In the genomic region with DNA sequence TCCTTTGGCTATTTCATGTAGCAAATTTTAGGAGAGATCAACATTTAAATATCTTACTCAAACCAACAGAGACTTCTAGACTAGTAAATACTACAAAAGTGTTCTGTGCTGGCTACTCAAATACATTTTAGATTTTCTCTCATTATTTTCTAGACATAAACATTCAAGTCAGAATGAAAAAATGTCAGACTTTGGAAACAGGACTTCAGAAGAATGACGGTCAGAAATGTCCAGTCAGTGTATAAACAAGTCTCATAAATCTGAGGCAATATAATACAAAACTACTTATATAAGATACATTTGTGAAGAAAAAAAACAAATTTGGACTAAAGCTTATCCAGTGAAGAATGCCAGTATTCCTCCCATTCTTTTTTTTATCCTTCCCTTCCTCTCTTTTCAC, we compare ENCODE assay signal across 2 cellular contexts.
TF ChIP-seq lines count a peak whose summit lies in the region.

No MANE protein-coding gene starts in this region.

TF ChIP-seq in SK-N-SH, 30 proteins besides CTCF, POLR2A, EP300 and RAD21 (continued from another document):
- TF ChIP-seq, protein P1, sequence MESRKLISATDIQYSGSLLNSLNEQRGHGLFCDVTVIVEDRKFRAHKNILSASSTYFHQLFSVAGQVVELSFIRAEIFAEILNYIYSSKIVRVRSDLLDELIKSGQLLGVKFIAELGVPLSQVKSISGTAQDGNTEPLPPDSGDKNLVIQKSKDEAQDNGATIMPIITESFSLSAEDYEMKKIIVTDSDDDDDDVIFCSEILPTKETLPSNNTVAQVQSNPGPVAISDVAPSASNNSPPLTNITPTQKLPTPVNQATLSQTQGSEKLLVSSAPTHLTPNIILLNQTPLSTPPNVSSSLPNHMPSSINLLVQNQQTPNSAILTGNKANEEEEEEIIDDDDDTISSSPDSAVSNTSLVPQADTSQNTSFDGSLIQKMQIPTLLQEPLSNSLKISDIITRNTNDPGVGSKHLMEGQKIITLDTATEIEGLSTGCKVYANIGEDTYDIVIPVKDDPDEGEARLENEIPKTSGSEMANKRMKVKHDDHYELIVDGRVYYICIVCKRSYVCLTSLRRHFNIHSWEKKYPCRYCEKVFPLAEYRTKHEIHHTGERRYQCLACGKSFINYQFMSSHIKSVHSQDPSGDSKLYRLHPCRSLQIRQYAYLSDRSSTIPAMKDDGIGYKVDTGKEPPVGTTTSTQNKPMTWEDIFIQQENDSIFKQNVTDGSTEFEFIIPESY (IDR thresholded peaks at IDR 0.05; ENCODE audit: borderline replicate concordance, low read depth), result no peak
- no peak for TF ChIP-seq TAF1 (IDR thresholded peaks at IDR 0.05; ENCODE audit: borderline replicate concordance, low read depth, low read length)

TF ChIP-seq in SK-N-SH treated with all-trans-retinoic acid at 6 μM for 48 hours, 23 proteins besides CTCF, POLR2A, EP300 and RAD21 (continued from another document):
- TF ChIP-seq, protein P2, sequence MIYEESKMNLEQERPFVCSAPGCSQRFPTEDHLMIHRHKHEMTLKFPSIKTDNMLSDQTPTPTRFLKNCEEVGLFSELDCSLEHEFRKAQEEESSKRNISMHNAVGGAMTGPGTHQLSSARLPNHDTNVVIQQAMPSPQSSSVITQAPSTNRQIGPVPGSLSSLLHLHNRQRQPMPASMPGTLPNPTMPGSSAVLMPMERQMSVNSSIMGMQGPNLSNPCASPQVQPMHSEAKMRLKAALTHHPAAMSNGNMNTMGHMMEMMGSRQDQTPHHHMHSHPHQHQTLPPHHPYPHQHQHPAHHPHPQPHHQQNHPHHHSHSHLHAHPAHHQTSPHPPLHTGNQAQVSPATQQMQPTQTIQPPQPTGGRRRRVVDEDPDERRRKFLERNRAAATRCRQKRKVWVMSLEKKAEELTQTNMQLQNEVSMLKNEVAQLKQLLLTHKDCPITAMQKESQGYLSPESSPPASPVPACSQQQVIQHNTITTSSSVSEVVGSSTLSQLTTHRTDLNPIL (CRISPR knock-in tag; IDR thresholded peaks at IDR 0.05; ENCODE audit: low read depth), result no peak
- TF ChIP-seq, protein P3, sequence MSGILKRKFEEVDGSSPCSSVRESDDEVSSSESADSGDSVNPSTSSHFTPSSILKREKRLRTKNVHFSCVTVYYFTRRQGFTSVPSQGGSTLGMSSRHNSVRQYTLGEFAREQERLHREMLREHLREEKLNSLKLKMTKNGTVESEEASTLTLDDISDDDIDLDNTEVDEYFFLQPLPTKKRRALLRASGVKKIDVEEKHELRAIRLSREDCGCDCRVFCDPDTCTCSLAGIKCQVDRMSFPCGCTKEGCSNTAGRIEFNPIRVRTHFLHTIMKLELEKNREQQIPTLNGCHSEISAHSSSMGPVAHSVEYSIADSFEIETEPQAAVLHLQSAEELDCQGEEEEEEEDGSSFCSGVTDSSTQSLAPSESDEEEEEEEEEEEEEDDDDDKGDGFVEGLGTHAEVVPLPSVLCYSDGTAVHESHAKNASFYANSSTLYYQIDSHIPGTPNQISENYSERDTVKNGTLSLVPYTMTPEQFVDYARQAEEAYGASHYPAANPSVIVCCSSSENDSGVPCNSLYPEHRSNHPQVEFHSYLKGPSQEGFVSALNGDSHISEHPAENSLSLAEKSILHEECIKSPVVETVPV (CRISPR knock-in tag; IDR thresholded peaks at IDR 0.05), result no peak
- TF ChIP-seq TCF4 (CRISPR knock-in tag; IDR thresholded peaks at IDR 0.05; ENCODE audit: borderline replicate concordance) (no peak), ZNF70 (CRISPR knock-in tag; IDR thresholded peaks at IDR 0.05) (no peak), ZFP30 (CRISPR knock-in tag; IDR thresholded peaks at IDR 0.05) (no peak), BACH2 (CRISPR knock-in tag; IDR thresholded peaks at IDR 0.05; ENCODE audit: borderline replicate concordance) (no peak), ARNTL (CRISPR knock-in tag; IDR thresholded peaks at IDR 0.05; ENCODE audit: borderline replicate concordance, low read depth) (no peak)
- TF ChIP-seq, protein P4, sequence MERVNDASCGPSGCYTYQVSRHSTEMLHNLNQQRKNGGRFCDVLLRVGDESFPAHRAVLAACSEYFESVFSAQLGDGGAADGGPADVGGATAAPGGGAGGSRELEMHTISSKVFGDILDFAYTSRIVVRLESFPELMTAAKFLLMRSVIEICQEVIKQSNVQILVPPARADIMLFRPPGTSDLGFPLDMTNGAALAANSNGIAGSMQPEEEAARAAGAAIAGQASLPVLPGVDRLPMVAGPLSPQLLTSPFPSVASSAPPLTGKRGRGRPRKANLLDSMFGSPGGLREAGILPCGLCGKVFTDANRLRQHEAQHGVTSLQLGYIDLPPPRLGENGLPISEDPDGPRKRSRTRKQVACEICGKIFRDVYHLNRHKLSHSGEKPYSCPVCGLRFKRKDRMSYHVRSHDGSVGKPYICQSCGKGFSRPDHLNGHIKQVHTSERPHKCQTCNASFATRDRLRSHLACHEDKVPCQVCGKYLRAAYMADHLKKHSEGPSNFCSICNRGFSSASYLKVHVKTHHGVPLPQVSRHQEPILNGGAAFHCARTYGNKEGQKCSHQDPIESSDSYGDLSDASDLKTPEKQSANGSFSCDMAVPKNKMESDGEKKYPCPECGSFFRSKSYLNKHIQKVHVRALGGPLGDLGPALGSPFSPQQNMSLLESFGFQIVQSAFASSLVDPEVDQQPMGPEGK (CRISPR knock-in tag; IDR thresholded peaks at IDR 0.05; ENCODE audit: borderline replicate concordance), result no peak
- TF ChIP-seq, protein P5, sequence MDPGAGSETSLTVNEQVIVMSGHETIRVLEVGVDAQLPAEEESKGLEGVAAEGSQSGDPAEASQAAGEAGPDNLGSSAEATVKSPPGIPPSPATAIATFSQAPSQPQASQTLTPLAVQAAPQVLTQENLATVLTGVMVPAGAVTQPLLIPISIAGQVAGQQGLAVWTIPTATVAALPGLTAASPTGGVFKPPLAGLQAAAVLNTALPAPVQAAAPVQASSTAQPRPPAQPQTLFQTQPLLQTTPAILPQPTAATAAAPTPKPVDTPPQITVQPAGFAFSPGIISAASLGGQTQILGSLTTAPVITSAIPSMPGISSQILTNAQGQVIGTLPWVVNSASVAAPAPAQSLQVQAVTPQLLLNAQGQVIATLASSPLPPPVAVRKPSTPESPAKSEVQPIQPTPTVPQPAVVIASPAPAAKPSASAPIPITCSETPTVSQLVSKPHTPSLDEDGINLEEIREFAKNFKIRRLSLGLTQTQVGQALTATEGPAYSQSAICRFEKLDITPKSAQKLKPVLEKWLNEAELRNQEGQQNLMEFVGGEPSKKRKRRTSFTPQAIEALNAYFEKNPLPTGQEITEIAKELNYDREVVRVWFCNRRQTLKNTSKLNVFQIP (CRISPR knock-in tag; IDR thresholded peaks at IDR 0.05; ENCODE audit: borderline replicate concordance, low read depth), result no peak
